Comparison of ENCODE assay signal across 8 cellular contexts in the genomic region with DNA sequence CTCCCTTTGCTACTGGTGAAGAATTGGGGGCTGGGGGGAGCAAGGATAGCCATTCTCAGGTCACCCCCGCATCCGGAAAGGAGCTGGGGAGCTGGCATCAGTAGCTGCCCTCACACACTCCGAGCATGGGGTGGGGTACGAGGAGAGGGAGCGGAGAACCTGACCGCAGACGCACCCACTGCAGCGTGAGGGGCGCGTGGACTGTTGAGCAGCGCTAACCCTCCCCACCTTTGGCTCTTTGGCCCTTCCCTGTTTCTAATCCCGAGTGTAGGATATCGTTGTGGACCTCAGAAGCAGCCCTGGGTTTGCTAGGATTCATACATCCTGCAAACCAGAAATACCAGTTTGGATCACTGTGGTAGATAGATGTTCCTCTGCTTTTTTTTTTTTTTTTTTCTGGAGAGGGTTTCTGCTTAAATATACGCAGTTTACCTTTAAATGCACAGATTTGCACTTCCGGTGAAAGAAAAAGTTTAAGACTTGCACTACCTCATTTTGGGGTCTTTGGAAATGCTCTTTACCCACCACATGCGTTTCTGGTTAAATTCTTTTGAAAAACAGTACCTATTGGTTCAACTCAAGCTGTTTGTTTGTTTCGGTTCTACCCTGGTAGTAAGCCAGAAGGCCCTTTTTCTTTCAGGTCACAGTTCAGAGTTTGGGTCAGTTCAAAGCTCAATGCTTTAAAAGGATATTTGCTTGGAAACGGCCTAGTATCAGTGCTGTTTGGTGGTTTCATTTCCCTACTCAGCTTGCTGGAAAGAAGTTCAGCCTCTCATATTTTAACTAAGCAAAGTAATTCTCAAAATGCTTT. TPM values are rescaled to one million over a fixed set of nuclear protein-coding genes. Genes with fewer than 3 reads are reported as not detected.
DNase-seq lines count a peak whose midpoint lies in the region; ATAC-seq, FAIRE-seq and TF ChIP-seq lines count a peak whose summit lies in the region.

No MANE protein-coding gene starts in this region.

- no peaks in the 10 kb centered on the region for H3K9me3 Mint-ChIP-seq in endothelial cell (ENCODE audit: unreplicated experiment)

- H3K27me3 ChIP-seq in HAP-1 (ENCODE audit: low read depth) (no peaks in the 10 kb centered on the region), Loucy (ENCODE audit: insufficient read depth, low read length, poor library complexity, severe bottlenecking) (no peaks in the 10 kb centered on the region), WERI-Rb-1 (ENCODE audit: insufficient read depth, low read depth, severe bottlenecking) (no peaks in the 10 kb centered on the region), thyroid gland (no peaks in the 10 kb centered on the region)

- H3K9me2 ChIP-seq in Loucy (replicated peaks; ENCODE audit: low read depth, low read length): no peaks in the 10 kb centered on the region

- peaks cover 56% of the 10 kb centered on the region for H3K79me2 ChIP-seq in Loucy (ENCODE audit: insufficient read depth, low read length)

- no peak for TF ChIP-seq POLR2A in GM12891 (IDR thresholded peaks at IDR 0.05; ENCODE audit: low read depth, low read length)
- TF ChIP-seq POLR2A in thyroid gland (IDR thresholded peaks at IDR 0.05): no peak

- WGBS in thyroid gland, 2 donors: 0 to 1% methylated on average over 17 to 18 of the region's 18 CpGs

- H3K36me3 ChIP-seq in HAP-1 (replicated peaks) (peaks cover 9% of the 10 kb centered on the region), Loucy (ENCODE audit: insufficient read depth, low read length) (no peaks in the 10 kb centered on the region), WERI-Rb-1 (peaks cover 6% of the 10 kb centered on the region), mucosa of descending colon (ENCODE audit: low read depth) (no peaks in the 10 kb centered on the region), thyroid gland (no peaks in the 10 kb centered on the region)

- H3K9me3 ChIP-seq in HAP-1 (no peaks in the 10 kb centered on the region), Loucy (ENCODE audit: insufficient read depth, low read depth, low read length) (no peaks in the 10 kb centered on the region), WERI-Rb-1 (ENCODE audit: severe bottlenecking) (no peaks in the 10 kb centered on the region), mucosa of descending colon (no peaks in the 10 kb centered on the region), thyroid gland (no peaks in the 10 kb centered on the region)

- ATAC-seq in mucosa of descending colon: peak; percentile 35

- peak overlapping the region; percentile 91 for H2AFZ ChIP-seq in Loucy (ENCODE audit: low read length)

- peak overlapping the region; percentile 75 for H3K27ac Mint-ChIP-seq in endothelial cell (ENCODE audit: unreplicated experiment)

- peaks cover 21% of the 10 kb centered on the region for H3K4me1 Mint-ChIP-seq in endothelial cell (ENCODE audit: unreplicated experiment)

- H3K4me2 ChIP-seq in Loucy (ENCODE audit: low read depth, low read length, poor library complexity, severe bottlenecking): peak overlapping the region; percentile 97

- peaks cover 5% of the 10 kb centered on the region for H3K36me3 Mint-ChIP-seq in endothelial cell (ENCODE audit: low read depth, unreplicated experiment)

- H3F3A ChIP-seq in Loucy (ENCODE audit: low read depth): peaks cover 2% of the 10 kb centered on the region; the same call in 1 of the 2 replicates

- DNase-seq in GM12891 (ENCODE audit: insufficient read length, low spot score) (peak; percentile 37), HAP-1 (ENCODE audit: low spot score in 2 of 2) (peak; percentile 40 to 63), WERI-Rb-1 (peak; percentile 37), endothelial cell (ENCODE audit: low spot score) (peak; percentile 26), mucosa of descending colon (peak in 2 of 3 donors; percentile 57 to 77), thyroid gland (peak in 1 of 2 donors; percentile 33), superior temporal gyrus (ENCODE audit: extremely low spot score) (no peak)

- TF ChIP-seq CTCF in Loucy (conservative IDR thresholded peaks at IDR 0.05; ENCODE audit: low read length) (no peak), WERI-Rb-1 (IDR thresholded peaks at IDR 0.05; ENCODE audit: low read depth, low read length) (no peak), endothelial cell (IDR thresholded peaks at IDR 0.05; ENCODE audit: unreplicated experiment) (no peak), mucosa of descending colon (IDR thresholded peaks at IDR 0.05) (no peak), thyroid gland (IDR thresholded peaks at IDR 0.05) (no peak)

- peaks cover 14% of the 10 kb centered on the region for H3K27me3 Mint-ChIP-seq in endothelial cell (ENCODE audit: unreplicated experiment)

- peak; percentile 52 for FAIRE-seq in GM12891 (lab: Jason Lieb, UNC)

- intact Hi-C loops in mucosa of descending colon (cut with DNase I, micrococcal nuclease) (no loop called here), thyroid gland (cut with DNase I) (no loop called here)

- in situ Hi-C loops in HAP-1 (cut with MboI; ENCODE audit: low sequenced_read_pairs): no loop called here

- H4K20me1 ChIP-seq in Loucy (ENCODE audit: insufficient read depth, low read length, poor library complexity, severe bottlenecking): peaks cover 31% of the 10 kb centered on the region

- H3K9ac ChIP-seq in Loucy (ENCODE audit: low read depth, low read length, poor library complexity, severe bottlenecking): peak overlapping the region; percentile 92

- H3K4me1 ChIP-seq in HAP-1 (peaks cover 18% of the 10 kb centered on the region), Loucy (ENCODE audit: insufficient read depth, low read length, poor library complexity, severe bottlenecking) (peaks cover 49% of the 10 kb centered on the region), mucosa of descending colon (ENCODE audit: low read depth) (peaks cover 35% of the 10 kb centered on the region), thyroid gland (peaks cover 36 to 50% of the 10 kb centered on the region in 2 donors)

- peak overlapping the region; percentile 96 for H3K4me3 Mint-ChIP-seq in endothelial cell (ENCODE audit: unreplicated experiment)

- H3K27ac ChIP-seq in WERI-Rb-1 (peak overlapping the region; percentile 90), thyroid gland (peak overlapping the region; percentile 55 to 92 (median 89))

- H3K4me3 ChIP-seq in HAP-1 (peak overlapping the region; percentile 77), Loucy (ENCODE audit: low read length, poor library complexity, severe bottlenecking) (peak overlapping the region; percentile 99), WERI-Rb-1 (ENCODE audit: low read depth, low read length) (peak overlapping the region; percentile 91), mucosa of descending colon (peak overlapping the region; percentile 94), thyroid gland (replicated peaks in 1 of 3) (peak overlapping the region; percentile 57 to 91 (median 73))

TF ChIP-seq in GM12891, 5 proteins besides CTCF, POLR2A, EP300 and RAD21:
- TF ChIP-seq SPI1 (IDR thresholded peaks at IDR 0.05; ENCODE audit: low read depth, low read length) (peak; percentile 85), POU2F2 (IDR thresholded peaks at IDR 0.05; ENCODE audit: low read depth, low read length) (no peak)

RNA-seq across cellular contexts. Expression of gene DDI2, which starts 0.8 kb away (rescaled TPM):
- polyA plus RNA-seq in GM12891 (2012; ENCODE audit: low read depth, missing spikeins): 4.7 TPM
- total RNA-seq in endothelial cell (ENCODE audit: unreplicated experiment) (24.0 TPM), mucosa of descending colon (10 to 100 TPM; 33.5 to 36.2 (median 34.6) TPM), thyroid gland (10 to 100 TPM; 21.9 to 79.0 (median 38.6) TPM)

RNA-seq across cellular contexts. Expression of gene AGMAT, which starts 33.2 kb away (rescaled TPM):
- polyA plus RNA-seq in GM12891 (2012; ENCODE audit: low read depth, missing spikeins): 4.5 TPM
- total RNA-seq in endothelial cell (ENCODE audit: unreplicated experiment) (0.18 TPM), mucosa of descending colon (10 to 100 TPM in 2 of 3 donors, 1 to 10 TPM in 1; 8.4 to 21.4 (median 20.7) TPM), thyroid gland (1 to 10 TPM in 1 of 4 donors, under 1 TPM in 2, not detected in 1; 0.13 to 1.6 (median 0.49) TPM)
